In the genomic region with DNA sequence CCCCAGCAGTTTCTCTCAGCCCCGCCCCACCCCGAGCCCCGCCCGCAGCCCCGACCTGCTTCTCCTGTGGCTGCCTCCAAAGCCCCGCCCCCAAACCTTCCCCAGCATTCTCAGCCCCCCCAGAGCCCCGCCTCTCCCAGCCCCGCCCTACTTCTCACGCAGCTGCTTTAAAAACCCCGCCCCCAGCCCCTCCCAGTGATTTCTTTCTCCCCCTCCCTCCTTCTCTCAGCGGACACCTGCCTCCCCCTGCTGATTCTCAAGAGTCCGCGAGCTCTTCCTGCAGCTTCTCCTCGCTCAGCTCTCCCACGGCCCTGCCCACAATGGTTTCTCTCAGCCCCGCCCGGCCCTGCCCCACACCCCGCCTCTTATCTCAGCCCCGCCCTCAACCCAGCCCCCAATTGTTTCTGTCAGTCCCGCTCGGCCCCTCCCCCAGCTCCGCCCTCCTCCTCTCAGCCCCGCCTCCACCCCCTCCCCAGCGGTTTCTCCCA, we compare ENCODE assay signal across 8 cellular contexts. TPM values are rescaled to one million over a fixed set of nuclear protein-coding genes. Genes with fewer than 3 reads are reported as not detected.
DNase-seq lines count a peak whose midpoint lies in the region; ATAC-seq and TF ChIP-seq lines count a peak whose summit lies in the region.

No MANE protein-coding gene starts in this region.

- DNase-seq in C1 segment of cervical spinal cord (lab: John Stamatoyannopoulos, UW) (peak; percentile 31 to 97 (median 84)), RKO (ENCODE audit: low spot score) (peak; percentile 78), fibroblast of peridontal ligament (ENCODE audit: extremely low read depth) (peak; percentile 81)
- peak; percentile 79 for DNase-seq in Jurkat, Clone E6-1 (ENCODE audit: low read depth, low spot score)
- peak; percentile 76 for DNase-seq in activated T-helper 2 cell treated with anti-CD3 and anti-CD28 coated beads, Interferon-gamma antibody, Interleukin-2, Interleukin-4, amounts not matched to agents 10 μg/mL and 5 μg/mL and 100 μg/mL, durations not matched to agents 14 hours and 24 hours and 36 hours (ENCODE audit: low spot score)
- DNase-seq in stimulated activated naive CD4-positive, alpha-beta T cell (lab: John Stamatoyannopoulos, UW), result peak; percentile 92 to 96 (median 94)

- H3K9me3 Mint-ChIP-seq in activated T-helper 2 cell treated with anti-CD3 and anti-CD28 coated beads, Interferon-gamma antibody, Interleukin-2, Interleukin-4, amounts not matched to agents 10 μg/mL and 5 μg/mL and 100 μg/mL, durations not matched to agents 14 hours and 24 hours and 36 hours, result no peaks in the 10 kb centered on the region
- peaks cover 2% of the 10 kb centered on the region for H3K9me3 Mint-ChIP-seq in nephron

- peak overlapping the region; percentile 77 for H3K4me3 ChIP-seq in Jurkat, Clone E6-1 (ENCODE audit: low read length)

- intact Hi-C loops in activated T-helper 2 cell treated with anti-CD3 and anti-CD28 coated beads, Interferon-gamma antibody, Interleukin-2, Interleukin-4, amounts not matched to agents 10 μg/mL and 5 μg/mL and 100 μg/mL, durations not matched to agents 14 hours and 24 hours and 36 hours (cut with micrococcal nuclease), result loop anchor here (10.0 kb wide), 2 partner anchors 75 to 1155 kb away; a partner anchor contains a TSS

- peaks cover 12% of the 10 kb centered on the region for H3K36me3 Mint-ChIP-seq in activated T-helper 2 cell treated with anti-CD3 and anti-CD28 coated beads, Interferon-gamma antibody, Interleukin-2, Interleukin-4, amounts not matched to agents 10 μg/mL and 5 μg/mL and 100 μg/mL, durations not matched to agents 14 hours and 24 hours and 36 hours (ENCODE audit: low read depth)
- peaks cover 4% of the 10 kb centered on the region for H3K36me3 Mint-ChIP-seq in nephron (ENCODE audit: low read depth)

- TF ChIP-seq CTCF in nephron (IDR thresholded peaks at IDR 0.05; ENCODE audit: unreplicated experiment in 3 of 3), result no peak

- peak; percentile 30 for ATAC-seq in GM21381 (IDR thresholded peaks at IDR 0.05; ENCODE audit: unreplicated experiment)

- peak overlapping the region; percentile 100 for H3K27ac Mint-ChIP-seq in activated T-helper 2 cell treated with anti-CD3 and anti-CD28 coated beads, Interferon-gamma antibody, Interleukin-2, Interleukin-4, amounts not matched to agents 10 μg/mL and 5 μg/mL and 100 μg/mL, durations not matched to agents 14 hours and 24 hours and 36 hours
- H3K27ac Mint-ChIP-seq in nephron, result peak overlapping the region; percentile 95 to 99 (median 98)

- H3K4me1 Mint-ChIP-seq in activated T-helper 2 cell treated with anti-CD3 and anti-CD28 coated beads, Interferon-gamma antibody, Interleukin-2, Interleukin-4, amounts not matched to agents 10 μg/mL and 5 μg/mL and 100 μg/mL, durations not matched to agents 14 hours and 24 hours and 36 hours (ENCODE audit: low read depth), result peaks cover 4% of the 10 kb centered on the region
- H3K4me1 Mint-ChIP-seq in nephron, result no peaks in the 10 kb centered on the region

- no peaks in the 10 kb centered on the region for H3K27me3 Mint-ChIP-seq in activated T-helper 2 cell treated with anti-CD3 and anti-CD28 coated beads, Interferon-gamma antibody, Interleukin-2, Interleukin-4, amounts not matched to agents 10 μg/mL and 5 μg/mL and 100 μg/mL, durations not matched to agents 14 hours and 24 hours and 36 hours (ENCODE audit: low read depth)
- no peaks in the 10 kb centered on the region for H3K27me3 Mint-ChIP-seq in nephron (ENCODE audit: low read depth)

- peak overlapping the region; percentile 99 for H3K4me3 Mint-ChIP-seq in activated T-helper 2 cell treated with anti-CD3 and anti-CD28 coated beads, Interferon-gamma antibody, Interleukin-2, Interleukin-4, amounts not matched to agents 10 μg/mL and 5 μg/mL and 100 μg/mL, durations not matched to agents 14 hours and 24 hours and 36 hours (ENCODE audit: low read depth)
- H3K4me3 Mint-ChIP-seq in nephron, result peak overlapping the region; percentile 91 to 94 (median 92)

RNA-seq across cellular contexts. Expression of a gene that starts 0.6 kb away (rescaled TPM):
- polyA plus RNA-seq in Jurkat, Clone E6-1 (2012; ENCODE audit: insufficient read depth, insufficient read length), result 19.5 TPM
- total RNA-seq in activated T-helper 2 cell treated with anti-CD3 and anti-CD28 coated beads, Interferon-gamma antibody, Interleukin-2, Interleukin-4, amounts not matched to agents 10 μg/mL and 5 μg/mL and 100 μg/mL, durations not matched to agents 14 hours and 24 hours and 36 hours, result 25.2 and 28.9 TPM in 2 replicates

RNA-seq across cellular contexts. Expression of a gene that starts 9.5 kb away (rescaled TPM):
- not detected for polyA plus RNA-seq in Jurkat, Clone E6-1 (2012; ENCODE audit: insufficient read depth, insufficient read length)
- total RNA-seq in activated T-helper 2 cell treated with anti-CD3 and anti-CD28 coated beads, Interferon-gamma antibody, Interleukin-2, Interleukin-4, amounts not matched to agents 10 μg/mL and 5 μg/mL and 100 μg/mL, durations not matched to agents 14 hours and 24 hours and 36 hours, result 0.27 TPM in 1 of 2 replicates, not detected in the other

RNA-seq across cellular contexts. Expression of a gene that starts 35.1 kb away (rescaled TPM):
- polyA plus RNA-seq in Jurkat, Clone E6-1 (2012; ENCODE audit: insufficient read depth, insufficient read length), result 26.5 TPM
- total RNA-seq in activated T-helper 2 cell treated with anti-CD3 and anti-CD28 coated beads, Interferon-gamma antibody, Interleukin-2, Interleukin-4, amounts not matched to agents 10 μg/mL and 5 μg/mL and 100 μg/mL, durations not matched to agents 14 hours and 24 hours and 36 hours, result 40.4 and 43.7 TPM in 2 replicates

RNA-seq across cellular contexts. Expression of a gene that starts 47.1 kb away (rescaled TPM):
- polyA plus RNA-seq in Jurkat, Clone E6-1 (2012; ENCODE audit: insufficient read depth, insufficient read length), result 60.8 TPM
- not detected in 2 replicates for total RNA-seq in activated T-helper 2 cell treated with anti-CD3 and anti-CD28 coated beads, Interferon-gamma antibody, Interleukin-2, Interleukin-4, amounts not matched to agents 10 μg/mL and 5 μg/mL and 100 μg/mL, durations not matched to agents 14 hours and 24 hours and 36 hours

RNA-seq across cellular contexts. Expression of a gene that starts 54.9 kb away (rescaled TPM):
- polyA plus RNA-seq in Jurkat, Clone E6-1 (2012; ENCODE audit: insufficient read depth, insufficient read length), result not detected
- 0.23 TPM in 1 of 2 replicates, not detected in the other for total RNA-seq in activated T-helper 2 cell treated with anti-CD3 and anti-CD28 coated beads, Interferon-gamma antibody, Interleukin-2, Interleukin-4, amounts not matched to agents 10 μg/mL and 5 μg/mL and 100 μg/mL, durations not matched to agents 14 hours and 24 hours and 36 hours

Comparison
In these comparisons a context has a peak if more than half of its experiments do, and no peak if none do; other contexts are left out.
1. Peak in every context shown above with its lines: DNase-seq, ATAC-seq and H3K4me3 ChIP-seq.